ENCODE assay signal across 10 cellular contexts in genomic region chr17:39701012-39701783, GRCh38. TPM values are rescaled to one million over a fixed set of nuclear protein-coding genes. Genes with fewer than 3 reads are reported as not detected.
DNase-seq lines count a peak whose midpoint lies in the region; ATAC-seq and TF ChIP-seq lines count a peak whose summit lies in the region.
"Had no signal": no experiment of that assay in that cellular context is flagged by ENCODE, and none has a peak within 500 bp of the region (broad histone marks: within the 10 kb centered on the region; RNA-seq: fewer than 3 reads in every experiment).

No MANE protein-coding gene starts in this region.

- no peak overlapping the region for H2BK15ac ChIP-seq in mesendoderm (replicated peaks; ENCODE audit: low read depth)

- peak overlapping the region; percentile 30 for H3K27ac ChIP-seq in ectodermal cell (ENCODE audit: insufficient read depth, low read depth, low read length, poor library complexity, severe bottlenecking)
- no peak overlapping the region for H3K27ac ChIP-seq in mesendoderm (ENCODE audit: low read depth, low read length)
- H3K27ac ChIP-seq in tibial artery, result peak overlapping the region; percentile 93 to 98
- H3K27ac ChIP-seq: neutrophil had no signal

- H3K56ac ChIP-seq in mesendoderm (ENCODE audit: low read length), result peak overlapping the region; percentile 90

- peak overlapping the region; percentile 85 for H3K9ac ChIP-seq in mesendoderm (ENCODE audit: low read length)

- intact Hi-C loops in tibial artery (cut with DNase I; ENCODE audit: low total_unique reads), result no loop called here

- no peak overlapping the region for H4K5ac ChIP-seq in mesendoderm (ENCODE audit: low read length)

- H3K4me1 ChIP-seq in ectodermal cell (ENCODE audit: control insufficient read depth, insufficient read depth, low read length) (peaks cover 34% of the 10 kb centered on the region), mesendoderm (ENCODE audit: control insufficient read depth, low read depth, low read length) (peaks cover 12% of the 10 kb centered on the region), tibial artery (peaks cover 0 to 62% (median 48%) of the 10 kb centered on the region in 4 donors)

- H2AK5ac ChIP-seq in mesendoderm (ENCODE audit: low read length), result peak overlapping the region; percentile 23

- H3K79me2 ChIP-seq in mesendoderm (ENCODE audit: control insufficient read depth, insufficient read depth, low read length), result peaks cover 54% of the 10 kb centered on the region

- H3K79me1 ChIP-seq in mesendoderm (ENCODE audit: low read length), result peaks cover 10% of the 10 kb centered on the region

- ATAC-seq in GM18519 (IDR thresholded peaks at IDR 0.05; ENCODE audit: low FRiP score, unreplicated experiment) (no peak), HG03469 (IDR thresholded peaks at IDR 0.05; ENCODE audit: unreplicated experiment) (no peak)

- H3K23ac ChIP-seq in mesendoderm (ENCODE audit: low read length), result no peak overlapping the region

- H3K36me3 ChIP-seq in MG63 (no peaks in the 10 kb centered on the region; the same call in none of the 2 replicates), ectodermal cell (ENCODE audit: control insufficient read depth, insufficient read depth, low read length) (no peaks in the 10 kb centered on the region), mesendoderm (ENCODE audit: control insufficient read depth, insufficient read depth, low read length) (no peaks in the 10 kb centered on the region), tibial artery (no peaks in the 10 kb centered on the region)
- H3K36me3 ChIP-seq: neutrophil had no signal

- peak overlapping the region; percentile 89 for H3K4me3 ChIP-seq in MG63
- peak overlapping the region; percentile 89 for H3K4me3 ChIP-seq in ectodermal cell (ENCODE audit: insufficient read depth, low read depth, low read length)
- peak overlapping the region; percentile 70 for H3K4me3 ChIP-seq in mesendoderm (ENCODE audit: low read length)
- H3K4me3 ChIP-seq in tibial artery, result peak overlapping the region; percentile 78 to 100

- no peak overlapping the region for H3K4ac ChIP-seq in mesendoderm (ENCODE audit: low read depth, low read length)

- 8 to 14% methylated on average over 10 of the region's 10 CpGs for WGBS in ectodermal cell, 2 experiments
- no CpG with 5 or more reads among the region's 10 CpGs for WGBS in mesendoderm (ENCODE audit: extremely low coverage, insufficient coverage, low lambda C conversion rate)

- TF ChIP-seq CTCF in tibial artery (IDR thresholded peaks at IDR 0.05), result no peak

- peak overlapping the region; percentile 84 for H3K4me2 ChIP-seq in mesendoderm (ENCODE audit: low read length)

- H3K9me3 ChIP-seq in MG63 (no peaks in the 10 kb centered on the region), ectodermal cell (ENCODE audit: control insufficient read depth, low read length) (no peaks in the 10 kb centered on the region), tibial artery (no peaks in the 10 kb centered on the region)
- H3K9me3 ChIP-seq: neutrophil had no signal

- DNase-seq in MG63, result no peak
- DNase-seq in mesendoderm, result peak; percentile 38
- no peak for DNase-seq in tibial artery
- no peak for DNase-seq in NCI-H2171 (lab: John Stamatoyannopoulos, UW)
- DNase-seq: NCI-H2081 treated with DMSO at 0.1 percent for 48 hours; stimulated activated naive CD8-positive, alpha-beta T cell treated with anti-CD3 and anti-CD28 coated beads, Interleukin-15, amount 100 ng/mL, for 72 hours had no signal

- no peak overlapping the region for H2BK5ac ChIP-seq in mesendoderm (ENCODE audit: low read length)

- no peak overlapping the region for H2BK120ac ChIP-seq in mesendoderm (ENCODE audit: low read depth, low read length)

- no peak overlapping the region for H3K18ac ChIP-seq in mesendoderm (ENCODE audit: low read length)

- H4K8ac ChIP-seq in mesendoderm (ENCODE audit: low read depth, low read length), result no peak overlapping the region

- H3K27me3 ChIP-seq in MG63 (no peaks in the 10 kb centered on the region), ectodermal cell (ENCODE audit: control insufficient read depth, insufficient read depth, low read length, poor library complexity, severe bottlenecking) (no peaks in the 10 kb centered on the region), mesendoderm (ENCODE audit: insufficient read depth, low read length, poor library complexity) (no peaks in the 10 kb centered on the region), tibial artery (no peaks in the 10 kb centered on the region)

RNA-seq across cellular contexts. Expression of gene ERBB2, which starts 1.3 kb away (rescaled TPM):
- 19.8 and 30.8 TPM in 2 replicates for total RNA-seq in MG63 (2014; rRNA removed; shearing (Covaris generic); ENCODE audit: low replicate concordance)
- 92.9 TPM for polyA plus RNA-seq in ectodermal cell (2013, experiment 1 of 4)
- 108 TPM for polyA plus RNA-seq in ectodermal cell (2013, experiment 2 of 4)
- polyA plus RNA-seq in ectodermal cell (2013, experiment 3 of 4), result 76.4 TPM
- 82.8 TPM for polyA plus RNA-seq in ectodermal cell (2013, experiment 4 of 4)
- 73.2 TPM for polyA plus RNA-seq in mesendoderm (2013, experiment 1 of 2)
- 72.9 TPM for polyA plus RNA-seq in mesendoderm (2013, experiment 2 of 2)

RNA-seq across cellular contexts. Expression of gene PGAP3, which starts 13.3 kb away (rescaled TPM):
- 9.5 and 29.2 TPM in 2 replicates for total RNA-seq in MG63 (2014; rRNA removed; shearing (Covaris generic); ENCODE audit: low replicate concordance)
- polyA plus RNA-seq in ectodermal cell (2013, experiment 1 of 4), result 20.3 TPM
- polyA plus RNA-seq in ectodermal cell (2013, experiment 2 of 4), result 17.9 TPM
- polyA plus RNA-seq in ectodermal cell (2013, experiment 3 of 4), result 13.2 TPM
- polyA plus RNA-seq in ectodermal cell (2013, experiment 4 of 4), result 16.9 TPM
- 8.3 TPM for polyA plus RNA-seq in mesendoderm (2013, experiment 1 of 2)
- polyA plus RNA-seq in mesendoderm (2013, experiment 2 of 2), result 7.7 TPM

RNA-seq across cellular contexts. Expression of gene MIEN1, which starts 29.1 kb away (rescaled TPM):
- total RNA-seq in MG63 (2014; rRNA removed; shearing (Covaris generic); ENCODE audit: low replicate concordance), result 53.8 and 75.4 TPM in 2 replicates
- 45.5 TPM for polyA plus RNA-seq in ectodermal cell (2013, experiment 1 of 4)
- 45.0 TPM for polyA plus RNA-seq in ectodermal cell (2013, experiment 2 of 4)
- polyA plus RNA-seq in ectodermal cell (2013, experiment 3 of 4), result 45.8 TPM
- 50.9 TPM for polyA plus RNA-seq in ectodermal cell (2013, experiment 4 of 4)
- 27.3 TPM for polyA plus RNA-seq in mesendoderm (2013, experiment 1 of 2)
- polyA plus RNA-seq in mesendoderm (2013, experiment 2 of 2), result 29.9 TPM

RNA-seq across cellular contexts. Expression of gene PNMT, which starts 32.9 kb away (rescaled TPM):
- total RNA-seq in MG63 (2014; rRNA removed; shearing (Covaris generic); ENCODE audit: low replicate concordance), result not detected in 2 replicates
- not detected for polyA plus RNA-seq in ectodermal cell (2013, experiment 1 of 4)
- polyA plus RNA-seq in ectodermal cell (2013, experiment 2 of 4), result 0.68 TPM
- polyA plus RNA-seq in ectodermal cell (2013, experiment 3 of 4), result 0.75 TPM
- 0.81 TPM for polyA plus RNA-seq in ectodermal cell (2013, experiment 4 of 4)
- 0.81 TPM for polyA plus RNA-seq in mesendoderm (2013, experiment 1 of 2)
- 0.63 TPM for polyA plus RNA-seq in mesendoderm (2013, experiment 2 of 2)

RNA-seq across cellular contexts. Expression of gene TCAP, which starts 36.0 kb away (rescaled TPM):
- 0.07 TPM in 1 of 2 replicates, not detected in the other for total RNA-seq in MG63 (2014; rRNA removed; shearing (Covaris generic); ENCODE audit: low replicate concordance)
- polyA plus RNA-seq in ectodermal cell (2013, experiment 1 of 4), result 2.3 TPM
- polyA plus RNA-seq in ectodermal cell (2013, experiment 2 of 4), result 2.0 TPM
- polyA plus RNA-seq in ectodermal cell (2013, experiment 3 of 4), result 1.7 TPM
- polyA plus RNA-seq in ectodermal cell (2013, experiment 4 of 4), result 2.6 TPM
- polyA plus RNA-seq in mesendoderm (2013, experiment 1 of 2), result 0.10 TPM
- 0.08 TPM for polyA plus RNA-seq in mesendoderm (2013, experiment 2 of 2)
